In genomic region chr3:126973814-126974213, GRCh38 we compare ENCODE assay signal across 1 cellular context.
TF ChIP-seq lines count a peak whose summit lies in the region.

No MANE protein-coding gene starts in this region.

TF ChIP-seq in HEK293, 187 proteins besides CTCF, POLR2A, EP300 and RAD21:
- TF ChIP-seq ZNF140 (tag by site-specific recombination; IDR thresholded peaks at IDR 0.05) (no peak), ZNF529 (tag by site-specific recombination; IDR thresholded peaks at IDR 0.05; ENCODE audit: insufficient replicate concordance) (peak; percentile 95), MEIS1 (CRISPR knock-in tag; IDR thresholded peaks at IDR 0.05; ENCODE audit: borderline replicate concordance) (no peak)
